10 cellular contexts compared by ENCODE assay signal in the genomic region with DNA sequence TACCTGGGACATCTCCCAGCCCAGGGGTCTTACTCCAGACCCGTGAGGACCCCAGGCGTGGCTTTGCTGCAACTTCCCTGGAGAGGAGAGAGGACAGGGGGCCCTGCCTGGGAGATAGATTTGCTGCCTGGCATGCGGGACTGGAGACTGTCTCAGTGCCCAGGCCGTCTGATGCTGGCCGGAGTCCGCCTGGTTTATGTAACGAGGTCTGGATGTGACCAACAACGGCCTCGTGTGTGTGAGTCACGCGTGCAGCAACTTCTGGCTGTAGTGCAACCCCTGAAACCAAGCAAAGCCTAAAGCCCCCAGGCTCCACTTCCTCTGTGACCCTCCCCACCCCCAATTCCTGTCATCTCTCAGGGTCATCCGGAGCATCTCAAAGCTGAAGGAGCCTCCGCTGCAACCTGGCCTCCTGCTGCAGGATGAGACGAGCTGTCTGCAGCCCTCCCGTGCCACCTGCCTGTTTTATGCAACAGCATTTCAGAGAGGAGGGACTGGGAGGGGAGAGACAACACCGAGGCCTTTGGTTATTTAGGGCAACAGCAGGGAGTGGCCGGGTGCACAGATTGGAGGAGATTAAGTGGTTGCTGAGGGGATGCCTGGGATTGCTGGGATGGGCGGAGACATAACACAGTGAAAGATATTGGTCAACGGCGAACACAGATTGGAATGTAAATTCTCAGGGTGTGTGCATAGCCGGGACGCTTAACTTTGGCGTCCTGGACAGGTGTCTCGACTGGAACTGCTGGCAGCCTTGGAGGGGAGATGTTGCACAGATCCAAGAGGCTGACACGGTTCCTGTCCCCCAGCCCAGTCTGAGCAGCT. TPM values are rescaled to one million over a fixed set of nuclear protein-coding genes. Genes with fewer than 3 reads are reported as not detected.
DNase-seq lines count a peak whose midpoint lies in the region; ATAC-seq and TF ChIP-seq lines count a peak whose summit lies in the region.
"Had no signal": no experiment of that assay in that cellular context is flagged by ENCODE, and none has a peak within 500 bp of the region (broad histone marks: within the 10 kb centered on the region; RNA-seq: fewer than 3 reads in every experiment).

No MANE protein-coding gene starts in this region.

- TF ChIP-seq POLR2A in testis (IDR thresholded peaks at IDR 0.05): no peak

- H3K27me3 ChIP-seq in testis: no peaks in the 10 kb centered on the region

- no peak for ATAC-seq in HG03095 (IDR thresholded peaks at IDR 0.05; ENCODE audit: unreplicated experiment)
- ATAC-seq: activated CD8-positive, alpha-beta T cell treated with anti-CD3 and anti-CD28 coated beads for 36 hours had no signal

- H3K9me3 ChIP-seq in testis: no peaks in the 10 kb centered on the region

- 76 to 83% methylated on average over 17 to 25 of the region's 25 CpGs for WGBS in testis, 2 donors

- no peak overlapping the region for H3K27ac ChIP-seq in testis

- no peaks in the 10 kb centered on the region for H3K36me3 ChIP-seq in testis (ENCODE audit: low read depth, missing control alignments)

- no peak overlapping the region for H3K4me3 ChIP-seq in AG10803 (ENCODE audit: low read length)
- no peak overlapping the region for H3K4me3 ChIP-seq in testis

- no peak for TF ChIP-seq CTCF in AG10803 (conservative IDR thresholded peaks at IDR 0.05; ENCODE audit: low read length)
- TF ChIP-seq CTCF in testis (IDR thresholded peaks at IDR 0.05): no peak

- H3K4me1 ChIP-seq in testis: no peaks in the 10 kb centered on the region

- intact Hi-C loops in testis (cut with DNase I; ENCODE audit: low total_unique reads): no loop called here

- DNase-seq in AG10803 (ENCODE audit: low read depth) (peak; percentile 82), NCI-H2171 treated with DMSO at 0.1 percent for 48 hours (lab: John Stamatoyannopoulos, UW) (peak; percentile 55), dedifferentiated amniotic fluid mesenchymal stem cell (ENCODE audit: extremely low spot score) (peak; percentile 25), mucosa of gallbladder (ENCODE audit: low spot score) (peak; percentile 61), testis (no peak), SW 1271 (lab: John Stamatoyannopoulos, UW) (no peak)
- no peak for DNase-seq in activated CD4-positive, alpha-beta T cell treated with anti-CD3 and anti-CD28 coated beads, Interleukin-2, amount 50 U/mL, for 48 hours
- DNase-seq: activated CD8-positive, alpha-beta T cell treated with anti-CD3 and anti-CD28 coated beads for 36 hours; dermis blood vessel endothelial cell had no signal

RNA-seq across cellular contexts. Expression of a gene that starts 16.0 kb away (rescaled TPM):
- total RNA-seq in mucosa of gallbladder: 3.9 TPM
- under 1 TPM; 0.19 to 0.63 TPM for total RNA-seq in testis
- polyA plus RNA-seq in testis (ENCODE audit: insufficient read depth, low read depth, low replicate concordance): 0.88 TPM
- total RNA-seq: activated CD8-positive, alpha-beta T cell treated with anti-CD3 and anti-CD28 coated beads for 36 hours had no signal

Comparison
In these comparisons a context has a peak if more than half of its experiments do, and no peak if none do; other contexts are left out.
1. DNase-seq: peak in AG10803 (single experiment), NCI-H2171 treated with DMSO at 0.1 percent for 48 hours (single experiment), dedifferentiated amniotic fluid mesenchymal stem cell (single experiment) and mucosa of gallbladder (single experiment); none in testis (single experiment), SW 1271 (0 of 2) and activated CD4-positive, alpha-beta T cell treated with anti-CD3 and anti-CD28 coated beads, Interleukin-2, amount 50 U/mL, for 48 hours (0 of 2).